Comparison of ENCODE assay signal across 9 cellular contexts in the genomic region with DNA sequence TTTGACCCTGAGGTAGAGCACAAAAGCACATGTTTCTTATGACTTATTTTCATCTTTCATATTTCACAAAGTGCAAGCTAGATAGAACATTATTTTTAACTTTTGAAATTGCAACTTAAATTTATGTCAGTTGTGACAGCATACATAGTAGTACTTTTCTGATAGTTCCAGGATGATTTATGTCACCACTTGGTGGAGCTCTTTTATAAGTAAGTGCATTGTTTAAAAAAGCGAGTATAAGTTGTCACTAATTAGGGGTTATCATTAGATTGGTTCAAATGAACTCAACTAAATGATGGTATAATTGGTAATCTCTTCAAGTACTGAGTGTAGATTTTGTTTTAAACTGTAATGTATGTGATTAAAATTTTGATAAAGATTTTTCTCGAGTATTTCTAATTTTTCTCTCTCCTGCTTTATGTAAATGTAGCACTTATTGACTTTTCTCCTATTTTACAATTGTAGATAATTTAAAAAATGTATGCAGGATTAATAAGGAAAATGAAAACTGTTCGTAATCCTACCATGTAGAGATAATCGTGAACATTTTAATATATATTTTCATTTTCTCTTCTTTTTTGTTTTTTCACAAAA. TPM values are rescaled to one million over a fixed set of nuclear protein-coding genes. Genes with fewer than 3 reads are reported as not detected.
DNase-seq lines count a peak whose midpoint lies in the region; ATAC-seq and TF ChIP-seq lines count a peak whose summit lies in the region.
"Had no signal": no experiment of that assay in that cellular context is flagged by ENCODE, and none has a peak within 500 bp of the region (broad histone marks: within the 10 kb centered on the region; RNA-seq: fewer than 3 reads in every experiment).

No MANE protein-coding gene starts in this region.

- peaks cover 24% of the 10 kb centered on the region for H3K4me1 Mint-ChIP-seq in activated naive CD8-positive, alpha-beta T cell treated with anti-CD3 and anti-CD28 coated beads, Interleukin-2, amount 10 ng/mL, durations not matched to agents 7 days and 5 days
- H3K4me1 Mint-ChIP-seq in activated naive CD8-positive, alpha-beta T cell treated with anti-CD3 and anti-CD28 coated beads for 36 hours, result peaks cover 15% of the 10 kb centered on the region
- H3K4me1 Mint-ChIP-seq in memory B cell, result peaks cover 20% of the 10 kb centered on the region

- H3K9me3 Mint-ChIP-seq in activated naive CD8-positive, alpha-beta T cell treated with anti-CD3 and anti-CD28 coated beads, Interleukin-2, amount 10 ng/mL, durations not matched to agents 7 days and 5 days, result peaks cover 8% of the 10 kb centered on the region
- H3K9me3 Mint-ChIP-seq in activated naive CD8-positive, alpha-beta T cell treated with anti-CD3 and anti-CD28 coated beads for 36 hours, result peaks cover 3% of the 10 kb centered on the region
- peaks cover 4% of the 10 kb centered on the region for H3K9me3 Mint-ChIP-seq in memory B cell

- peak; percentile 59 for TF ChIP-seq CTCF in choroid plexus epithelial cell (conservative IDR thresholded peaks at IDR 0.05; ENCODE audit: low read depth, low read length)

- no peak overlapping the region for H3K4me3 ChIP-seq in choroid plexus epithelial cell (ENCODE audit: low read depth, low read length)

- H3K36me3 Mint-ChIP-seq in activated naive CD8-positive, alpha-beta T cell treated with anti-CD3 and anti-CD28 coated beads, Interleukin-2, amount 10 ng/mL, durations not matched to agents 7 days and 5 days, result peaks cover 48% of the 10 kb centered on the region
- H3K36me3 Mint-ChIP-seq in activated naive CD8-positive, alpha-beta T cell treated with anti-CD3 and anti-CD28 coated beads for 36 hours, result peaks cover 28% of the 10 kb centered on the region
- peaks cover 28% of the 10 kb centered on the region for H3K36me3 Mint-ChIP-seq in memory B cell

- H3K27ac Mint-ChIP-seq in activated naive CD8-positive, alpha-beta T cell treated with anti-CD3 and anti-CD28 coated beads, Interleukin-2, amount 10 ng/mL, durations not matched to agents 7 days and 5 days, result no peak overlapping the region
- H3K27ac Mint-ChIP-seq in activated naive CD8-positive, alpha-beta T cell treated with anti-CD3 and anti-CD28 coated beads for 36 hours, result no peak overlapping the region
- peak overlapping the region; percentile 35 for H3K27ac Mint-ChIP-seq in memory B cell
- H3K27ac Mint-ChIP-seq: activated naive CD8-positive, alpha-beta T cell had no signal

- no peak for DNase-seq in activated naive CD8-positive, alpha-beta T cell treated with anti-CD3 and anti-CD28 coated beads, Interleukin-2, amount 10 ng/mL, durations not matched to agents 7 days and 5 days
- DNase-seq in activated naive CD8-positive, alpha-beta T cell treated with anti-CD3 and anti-CD28 coated beads for 36 hours, result no peak
- DNase-seq in NCI-H82 treated with DMSO at 0.1 percent for 48 hours (lab: John Stamatoyannopoulos, UW; ENCODE audit: unreplicated experiment) (peak; percentile 9), choroid plexus epithelial cell (ENCODE audit: low read depth) (peak; percentile 74), memory B cell (ENCODE audit: low spot score in 2 of 2) (no peak), glomerular visceral epithelial cell (ENCODE audit: extremely low spot score) (no peak)
- no peak for DNase-seq in stimulated activated CD4-positive, alpha-beta T cell treated with anti-CD3 and anti-CD28 coated beads, Interleukin-4, amount 100 ng/mL, for 24 hours
- DNase-seq in stimulated activated CD4-positive, alpha-beta T cell treated with anti-CD3 and anti-CD28 coated beads, Interleukin-4, amount 100 ng/mL, for 1 hour, result no peak

- POLR2A ChIA-PET in activated naive CD8-positive, alpha-beta T cell treated with anti-CD3 and anti-CD28 coated beads, Interleukin-2, amount 10 ng/mL, durations not matched to agents 7 days and 5 days (lab: Charles Lee), result interaction anchor here (1.1 to 1.4 kb wide), 2 partner anchors 245 to 247 kb away, joined by 3 to 5 read pairs; no protein-coding TSS in a partner anchor

- no peak overlapping the region for H3K4me3 Mint-ChIP-seq in activated naive CD8-positive, alpha-beta T cell treated with anti-CD3 and anti-CD28 coated beads, Interleukin-2, amount 10 ng/mL, durations not matched to agents 7 days and 5 days
- no peak overlapping the region for H3K4me3 Mint-ChIP-seq in activated naive CD8-positive, alpha-beta T cell treated with anti-CD3 and anti-CD28 coated beads for 36 hours
- no peak overlapping the region for H3K4me3 Mint-ChIP-seq in memory B cell
- H3K4me3 Mint-ChIP-seq: activated naive CD8-positive, alpha-beta T cell had no signal

- H3K27me3 Mint-ChIP-seq in activated naive CD8-positive, alpha-beta T cell treated with anti-CD3 and anti-CD28 coated beads, Interleukin-2, amount 10 ng/mL, durations not matched to agents 7 days and 5 days, result no peaks in the 10 kb centered on the region
- H3K27me3 Mint-ChIP-seq in activated naive CD8-positive, alpha-beta T cell treated with anti-CD3 and anti-CD28 coated beads for 36 hours, result no peaks in the 10 kb centered on the region
- H3K27me3 Mint-ChIP-seq in memory B cell, result peaks cover 1% of the 10 kb centered on the region
- H3K27me3 Mint-ChIP-seq: activated naive CD8-positive, alpha-beta T cell had no signal

- ATAC-seq in activated naive CD8-positive, alpha-beta T cell treated with anti-CD3 and anti-CD28 coated beads, Interleukin-2, amount 10 ng/mL, durations not matched to agents 7 days and 5 days (ENCODE audit: low read depth), result peak; percentile 58
- peak; percentile 66 for ATAC-seq in memory B cell (ENCODE audit: low read depth)

RNA-seq across cellular contexts. Expression of gene RB1, which starts 31.1 kb away (rescaled TPM):
- total RNA-seq in activated naive CD8-positive, alpha-beta T cell treated with anti-CD3 and anti-CD28 coated beads, Interleukin-2, amount 10 ng/mL, durations not matched to agents 7 days and 5 days, result 10 to 100 TPM; 40.6 to 42.4 TPM
- total RNA-seq in activated naive CD8-positive, alpha-beta T cell treated with anti-CD3 and anti-CD28 coated beads for 36 hours, result 10 to 100 TPM; 33.0 to 33.7 TPM

Comparison
In these comparisons a context has a peak if more than half of its experiments do, and no peak if none do; other contexts are left out.
1. DNase-seq: peak in NCI-H82 treated with DMSO at 0.1 percent for 48 hours (single experiment) and choroid plexus epithelial cell (single experiment); none in activated naive CD8-positive, alpha-beta T cell treated with anti-CD3 and anti-CD28 coated beads, Interleukin-2, amount 10 ng/mL, durations not matched to agents 7 days and 5 days (single experiment), activated naive CD8-positive, alpha-beta T cell treated with anti-CD3 and anti-CD28 coated beads for 36 hours (single experiment), memory B cell (0 of 2), glomerular visceral epithelial cell (single experiment), stimulated activated CD4-positive, alpha-beta T cell treated with anti-CD3 and anti-CD28 coated beads, Interleukin-4, amount 100 ng/mL, for 24 hours (single experiment) and stimulated activated CD4-positive, alpha-beta T cell treated with anti-CD3 and anti-CD28 coated beads, Interleukin-4, amount 100 ng/mL, for 1 hour (single experiment).